1 cellular context compared by ENCODE assay signal in genomic region chr15:78709263-78709882, GRCh38.
TF ChIP-seq lines count a peak whose summit lies in the region.

No MANE protein-coding gene starts in this region.

TF ChIP-seq in K562, 482 proteins besides CTCF, POLR2A, EP300 and RAD21 (continued from another document):
- TF ChIP-seq ZNF609 (CRISPR knock-in tag; IDR thresholded peaks at IDR 0.05; ENCODE audit: borderline replicate concordance) (no peak), E2F3 (CRISPR knock-in tag; IDR thresholded peaks at IDR 0.05) (no peak), CHAMP1 (IDR thresholded peaks at IDR 0.05) (no peak), LARP7 (IDR thresholded peaks at IDR 0.05) (no peak), CHCHD3 (CRISPR knock-in tag; IDR thresholded peaks at IDR 0.05) (no peak), ELK3 (CRISPR knock-in tag; IDR thresholded peaks at IDR 0.05) (no peak), MAFG (tag; conservative IDR thresholded peaks at IDR 0.05) (no peak), RB1 (IDR thresholded peaks at IDR 0.05; ENCODE audit: low read depth) (peak; percentile 43; the same call in 1 of the 2 replicates), ZNF143 (CRISPR knock-in tag; IDR thresholded peaks at IDR 0.05) (no peak), CLOCK (CRISPR knock-in tag; IDR thresholded peaks at IDR 0.05; ENCODE audit: borderline replicate concordance) (no peak), RCOR1 (IDR thresholded peaks at IDR 0.05; ENCODE audit: borderline replicate concordance in 1 of 2, low read depth in 2 of 2, low read length in 2 of 2) (peak in 1 of 2 experiments; percentile 49; a peak in 2 of 4 replicates), MEF2D (tag; conservative IDR thresholded peaks at IDR 0.05; ENCODE audit: low read depth) (no peak), ZNF764 (CRISPR knock-in tag; IDR thresholded peaks at IDR 0.05; ENCODE audit: low read depth) (no peak), SMC3 (conservative IDR thresholded peaks at IDR 0.05; ENCODE audit: insufficient read depth, low read depth, low read length) (peak; percentile 95), ZNF23 (CRISPR knock-in tag; IDR thresholded peaks at IDR 0.05) (no peak), ZNF436 (CRISPR knock-in tag; IDR thresholded peaks at IDR 0.05) (no peak), ETS1 (conservative IDR thresholded peaks at IDR 0.05; ENCODE audit: control insufficient read depth, low read depth, low read length) (no peak)
